Comparison of ENCODE assay signal across 9 cellular contexts in the genomic region with DNA sequence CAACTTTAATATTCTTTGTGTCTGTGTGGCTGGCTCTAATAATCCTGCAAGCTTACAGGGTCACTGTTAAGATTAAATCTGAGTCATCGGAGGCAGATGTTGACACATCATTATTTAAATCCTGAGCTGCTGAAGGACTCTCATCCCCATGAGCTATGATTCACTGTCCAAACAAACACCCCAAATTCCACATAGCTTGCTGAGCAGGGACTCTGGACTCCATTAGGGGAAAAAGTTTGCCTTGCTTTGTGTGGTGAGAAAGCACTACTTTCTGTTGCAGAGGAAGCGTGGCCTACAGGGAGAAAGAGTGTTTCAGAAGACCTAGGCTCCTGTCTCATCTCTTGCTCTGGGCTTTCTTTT.
A peak's percentile ranks its signal among the peaks of the same experiment; 100 is the strongest.
DNase-seq lines count a peak whose midpoint lies in the region; ATAC-seq, FAIRE-seq and TF ChIP-seq lines count a peak whose summit lies in the region.
"Had no signal": no experiment of that assay in that cellular context is flagged by ENCODE, and none has a peak within 500 bp of the region (broad histone marks: within the 10 kb centered on the region; RNA-seq: fewer than 3 reads in every experiment).

No MANE protein-coding gene starts in this region.

- no peak overlapping the region for H3K27ac ChIP-seq in kidney (ENCODE audit: low read depth in 2 of 2, low read length in 2 of 2)

- H3K4me3 ChIP-seq in kidney (ENCODE audit: low read length in 2 of 2): no peak overlapping the region

- FAIRE-seq in kidney (lab: Jason Lieb, UNC): no peak

- ATAC-seq in left cardiac atrium: peak; percentile 77 to 96
- peak; percentile 50 for ATAC-seq in left ventricle myocardium superior
- ATAC-seq in HG03565 (IDR thresholded peaks at IDR 0.05; ENCODE audit: unreplicated experiment): no peak

- no peaks in the 10 kb centered on the region for H3K4me1 ChIP-seq in kidney (ENCODE audit: control insufficient read depth in 1 of 2, insufficient read depth in 1 of 2, low read depth in 1 of 2, low read length in 2 of 2)

- TF ChIP-seq CTCF in kidney (IDR thresholded peaks at IDR 0.05; ENCODE audit: borderline replicate concordance, extremely low read depth, insufficient read depth): no peak

- no peak overlapping the region for H3K9ac ChIP-seq in kidney (ENCODE audit: low read length in 2 of 2)

- DNase-seq in left cardiac atrium: no peak
- DNase-seq in cardiac septum (ENCODE audit: low spot score): no peak
- DNase-seq in SW480 (ENCODE audit: low spot score): peak; percentile 85
- DNase-seq in left ventricle myocardium superior: no peak
- no peak for DNase-seq in NCI-H446 treated with DMSO at 0.1 percent for 48 hours (lab: John Stamatoyannopoulos, UW)
- DNase-seq in kidney: no peak
- no peak for DNase-seq in NCI-H1436 (lab: John Stamatoyannopoulos, UW)
- DNase-seq: NCI-H2029 treated with DMSO at 0.1 percent for 48 hours had no signal

- H3K36me3 ChIP-seq in kidney (ENCODE audit: control insufficient read depth in 1 of 2, insufficient read depth in 2 of 2, low read length in 2 of 2): no peaks in the 10 kb centered on the region

- intact Hi-C loops in left cardiac atrium (cut with DNase I): no loop called here
- intact Hi-C loops in cardiac septum (cut with DNase I): no loop called here
- intact Hi-C loops in left ventricle myocardium superior (cut with micrococcal nuclease): no loop called here
- intact Hi-C loops in kidney (cut with DNase I): no loop called here

- H3K9me3 ChIP-seq in kidney (ENCODE audit: control insufficient read depth in 1 of 2, low read length in 2 of 2): no peaks in the 10 kb centered on the region
